1 cellular context compared by ENCODE assay signal in genomic region chr9:121340676-121341392, GRCh38.
TF ChIP-seq lines count a peak whose summit lies in the region.

No MANE protein-coding gene starts in this region.

TF ChIP-seq in WTC11, 78 proteins besides CTCF, POLR2A, EP300 and RAD21 (continued from another document):
- TF ChIP-seq ZNF532 (CRISPR knock-in tag; IDR thresholded peaks at IDR 0.05; ENCODE audit: borderline replicate concordance) (no peak), USF2 (CRISPR knock-in tag; IDR thresholded peaks at IDR 0.05) (no peak), ATF6 (CRISPR knock-in tag; IDR thresholded peaks at IDR 0.05) (no peak), E2F1 (CRISPR knock-in tag; IDR thresholded peaks at IDR 0.05) (no peak), NR1H2 (CRISPR knock-in tag; IDR thresholded peaks at IDR 0.05) (no peak)
- TF ChIP-seq, protein P1, sequence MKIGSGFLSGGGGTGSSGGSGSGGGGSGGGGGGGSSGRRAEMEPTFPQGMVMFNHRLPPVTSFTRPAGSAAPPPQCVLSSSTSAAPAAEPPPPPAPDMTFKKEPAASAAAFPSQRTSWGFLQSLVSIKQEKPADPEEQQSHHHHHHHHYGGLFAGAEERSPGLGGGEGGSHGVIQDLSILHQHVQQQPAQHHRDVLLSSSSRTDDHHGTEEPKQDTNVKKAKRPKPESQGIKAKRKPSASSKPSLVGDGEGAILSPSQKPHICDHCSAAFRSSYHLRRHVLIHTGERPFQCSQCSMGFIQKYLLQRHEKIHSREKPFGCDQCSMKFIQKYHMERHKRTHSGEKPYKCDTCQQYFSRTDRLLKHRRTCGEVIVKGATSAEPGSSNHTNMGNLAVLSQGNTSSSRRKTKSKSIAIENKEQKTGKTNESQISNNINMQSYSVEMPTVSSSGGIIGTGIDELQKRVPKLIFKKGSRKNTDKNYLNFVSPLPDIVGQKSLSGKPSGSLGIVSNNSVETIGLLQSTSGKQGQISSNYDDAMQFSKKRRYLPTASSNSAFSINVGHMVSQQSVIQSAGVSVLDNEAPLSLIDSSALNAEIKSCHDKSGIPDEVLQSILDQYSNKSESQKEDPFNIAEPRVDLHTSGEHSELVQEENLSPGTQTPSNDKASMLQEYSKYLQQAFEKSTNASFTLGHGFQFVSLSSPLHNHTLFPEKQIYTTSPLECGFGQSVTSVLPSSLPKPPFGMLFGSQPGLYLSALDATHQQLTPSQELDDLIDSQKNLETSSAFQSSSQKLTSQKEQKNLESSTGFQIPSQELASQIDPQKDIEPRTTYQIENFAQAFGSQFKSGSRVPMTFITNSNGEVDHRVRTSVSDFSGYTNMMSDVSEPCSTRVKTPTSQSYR (CRISPR knock-in tag; IDR thresholded peaks at IDR 0.05), result no peak
- TF ChIP-seq, protein P2, sequence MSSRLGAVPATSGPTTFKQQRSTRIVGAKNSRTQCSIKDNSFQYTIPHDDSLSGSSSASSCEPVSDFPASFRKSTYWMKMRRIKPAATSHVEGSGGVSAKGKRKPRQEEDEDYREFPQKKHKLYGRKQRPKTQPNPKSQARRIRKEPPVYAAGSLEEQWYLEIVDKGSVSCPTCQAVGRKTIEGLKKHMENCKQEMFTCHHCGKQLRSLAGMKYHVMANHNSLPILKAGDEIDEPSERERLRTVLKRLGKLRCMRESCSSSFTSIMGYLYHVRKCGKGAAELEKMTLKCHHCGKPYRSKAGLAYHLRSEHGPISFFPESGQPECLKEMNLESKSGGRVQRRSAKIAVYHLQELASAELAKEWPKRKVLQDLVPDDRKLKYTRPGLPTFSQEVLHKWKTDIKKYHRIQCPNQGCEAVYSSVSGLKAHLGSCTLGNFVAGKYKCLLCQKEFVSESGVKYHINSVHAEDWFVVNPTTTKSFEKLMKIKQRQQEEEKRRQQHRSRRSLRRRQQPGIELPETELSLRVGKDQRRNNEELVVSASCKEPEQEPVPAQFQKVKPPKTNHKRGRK (CRISPR knock-in tag; IDR thresholded peaks at IDR 0.05; ENCODE audit: borderline replicate concordance), result no peak
